Comparison of ENCODE assay signal across 8 cellular contexts in genomic region chr14:24232645-24233537, GRCh38. TPM values are rescaled to one million over a fixed set of nuclear protein-coding genes. Genes with fewer than 3 reads are reported as not detected.
A peak's percentile ranks its signal among the peaks of the same experiment; 100 is the strongest.
DNase-seq lines count a peak whose midpoint lies in the region; ATAC-seq, FAIRE-seq and TF ChIP-seq lines count a peak whose summit lies in the region.

Gene GMPR2, plus strand, starts transcription at chr14:24232929. Its CDS starts 325 bp downstream, at chr14:24233254.

- intact Hi-C loops in endothelial cell of umbilical vein (cut with micrococcal nuclease): loop anchor here (1.0 to 2.0 kb wide), 5 partner anchors 9 to 118 kb away; partner anchors contain the start of genes CHMP4A, TINF2 and TM9SF1

- peak; percentile 34 for TF ChIP-seq POLR2A in endothelial cell of umbilical vein (IDR thresholded peaks at IDR 0.05; ENCODE audit: low read depth, low read length)

- peak within 1 kb of the TSS; percentile 95 for H3K9ac ChIP-seq in endothelial cell of umbilical vein (replicated peaks; ENCODE audit: extremely low read depth, insufficient read depth, low read length)
- H3K9ac ChIP-seq in muscle layer of colon (ENCODE audit: low read length): peak within 1 kb of the TSS; percentile 57

- H3K4me1 ChIP-seq in endothelial cell of umbilical vein (ENCODE audit: control insufficient read depth, extremely low read depth, insufficient read depth, low read length) (peaks cover 29% of the 10 kb centered on the region), muscle layer of colon (ENCODE audit: insufficient read depth, low read length) (peaks cover 21% of the 10 kb centered on the region)

- peaks cover 48% of the 10 kb centered on the region for H3K79me2 ChIP-seq in endothelial cell of umbilical vein (ENCODE audit: control insufficient read depth, insufficient read depth, low read length)

- CTCF ChIA-PET in endothelial cell of umbilical vein (lab: Charles Lee): interaction anchor here (0.7 to 1.9 kb wide), 6 partner anchors 9 to 75 kb away, joined by 3 to 11 read pairs (median 4); partner anchors contain the start of genes CIDEB, MDP1 and TINF2

- DNase-seq in G401 (ENCODE audit: low spot score) (no peak), SK-MEL-5 (ENCODE audit: low read depth, low spot score) (no peak), endothelial cell of umbilical vein (ENCODE audit: low read depth, low spot score) (no peak), GDM1 (lab: John Stamatoyannopoulos, UW) (no peak), LoVo (ENCODE audit: low spot score) (no peak)

- peak within 1 kb of the TSS; percentile 88 for H3K27ac ChIP-seq in endothelial cell of umbilical vein (ENCODE audit: insufficient read depth, low read depth, low read length)
- H3K27ac ChIP-seq in muscle layer of colon (ENCODE audit: low read depth, low read length): peak within 1 kb of the TSS; percentile 87

- peak within 1 kb of the TSS; percentile 63 to 87 (median 67) for H3K4me3 ChIP-seq in endothelial cell of umbilical vein (replicated peaks in 1 of 3; ENCODE audit: insufficient read depth in 1 of 3, low read depth in 1 of 3, low read length in 3 of 3)
- H3K4me3 ChIP-seq in muscle layer of colon (ENCODE audit: low read depth in 1 of 2, low read length in 2 of 2): peak within 1 kb of the TSS; percentile 63 to 81

- no peaks in the 10 kb centered on the region for H3K9me1 ChIP-seq in endothelial cell of umbilical vein (replicated peaks; ENCODE audit: control insufficient read depth, extremely low read depth, insufficient read depth, low read length)

- peak within 1 kb of the TSS; percentile 73 for H2AFZ ChIP-seq in endothelial cell of umbilical vein (ENCODE audit: low read depth, low read length)

- peak; percentile 90 for FAIRE-seq in endothelial cell of umbilical vein (lab: Jason Lieb, UNC)

- POLR2A ChIA-PET in endothelial cell of umbilical vein (lab: Charles Lee): interaction anchor here (0.6 to 1.6 kb wide), 2 partner anchors 9 to 20 kb away, joined by 3 to 6 read pairs; partner anchors contain the start of genes CHMP4A and TINF2

- H3K36me3 ChIP-seq in endothelial cell of umbilical vein (ENCODE audit: control insufficient read depth in 2 of 2, extremely low read depth in 1 of 2, insufficient read depth in 2 of 2, low read length in 2 of 2) (peaks cover 3 to 16% of the 10 kb centered on the region in 2 experiments), muscle layer of colon (ENCODE audit: insufficient read depth, low read length) (peaks cover 38% of the 10 kb centered on the region)

- H3K9me3 ChIP-seq in endothelial cell of umbilical vein (replicated peaks; ENCODE audit: control insufficient read depth, insufficient read depth, low read length): no peaks in the 10 kb centered on the region
- H3K9me3 ChIP-seq in muscle layer of colon (ENCODE audit: low read length): no peaks in the 10 kb centered on the region

- dilution Hi-C loops in endothelial cell of umbilical vein (cut with MboI; ENCODE audit: extremely low pct_ligation_motif_present, low sequenced_read_pairs): no loop called here

- ATAC-seq in GM19397 (IDR thresholded peaks at IDR 0.05; ENCODE audit: unreplicated experiment): peak; percentile 57
- peak; percentile 43 for ATAC-seq in HG03378 (IDR thresholded peaks at IDR 0.05; ENCODE audit: unreplicated experiment)

- TF ChIP-seq CTCF in endothelial cell of umbilical vein (IDR thresholded peaks at IDR 0.05; ENCODE audit: extremely low read depth in 1 of 2, insufficient read depth in 1 of 2, low read depth in 1 of 2, low read length in 2 of 2): no peak

- in situ Hi-C loops in G401 (cut with HindIII; ENCODE audit: low sequenced_read_pairs) (no loop called here), SK-MEL-5 (cut with HindIII; ENCODE audit: low pct_unique_long_range_greater_than_20kb, low sequenced_read_pairs) (no loop called here)

- peak within 1 kb of the TSS; percentile 73 for H3K4me2 ChIP-seq in endothelial cell of umbilical vein (ENCODE audit: insufficient read depth, low read length)

- no peaks in the 10 kb centered on the region for H4K20me1 ChIP-seq in endothelial cell of umbilical vein (replicated peaks; ENCODE audit: control insufficient read depth, extremely low read depth, insufficient read depth, low read length)

- H3K27me3 ChIP-seq in endothelial cell of umbilical vein (ENCODE audit: control insufficient read depth in 2 of 2, insufficient read depth in 2 of 2, low read length in 2 of 2) (no peaks in the 10 kb centered on the region), muscle layer of colon (ENCODE audit: control insufficient read depth in 1 of 2, insufficient read depth in 2 of 2, low read length in 2 of 2) (no peaks in the 10 kb centered on the region)

- BruUV-seq in endothelial cell of umbilical vein (replicated peaks; lab: Mats Ljungman, UMichigan): TSS peak; percentile 46

TF ChIP-seq in endothelial cell of umbilical vein, 7 proteins besides CTCF, POLR2A, EP300 and RAD21:
- TF ChIP-seq GATA2 (IDR thresholded peaks at IDR 0.05; ENCODE audit: insufficient read depth, insufficient read length, low read depth, low read length) (no peak), POLR2AphosphoS5 (IDR thresholded peaks at IDR 0.05; ENCODE audit: insufficient read depth, low read depth, low read length) (peak; percentile 52), FOS (IDR thresholded peaks at IDR 0.05; ENCODE audit: borderline replicate concordance, insufficient read depth, low read length) (no peak), JUN (IDR thresholded peaks at IDR 0.05; ENCODE audit: borderline replicate concordance, insufficient read depth, insufficient read length, low read depth) (no peak), MYC (IDR thresholded peaks at IDR 0.05; ENCODE audit: low read depth, low read length) (no peak)

RNA-seq across cellular contexts. Expression of gene GMPR2, which starts in this region (rescaled TPM):
- 116 and 132 TPM in 2 replicates for total RNA-seq in G401 (2014; rRNA removed; shearing (Covaris generic))
- total RNA-seq in SK-MEL-5 (2014; rRNA removed; shearing (Covaris generic)): 48.3 and 56.3 TPM in 2 replicates
- polyA plus RNA-seq in SK-MEL-5 (2015; cell fraction: cytosol; rRNA removed): 41.2 and 42.2 TPM in 2 replicates
- 141 and 155 TPM in 2 replicates for polyA plus RNA-seq in SK-MEL-5 (2015; cell fraction: nucleus; rRNA removed)
- 58.1 and 62.4 TPM in 2 replicates for total RNA-seq in endothelial cell of umbilical vein
- 50.0 and 61.8 TPM in 2 replicates for polyA plus RNA-seq in endothelial cell of umbilical vein
- 81.4 and 83.8 TPM in 2 replicates for polyA plus RNA-seq in endothelial cell of umbilical vein (2011; cell fraction: cytosol; rRNA removed)
- polyA plus RNA-seq in endothelial cell of umbilical vein (2011; cell fraction: nucleus; rRNA removed): 104 and 112 TPM in 2 replicates
- polyA plus RNA-seq in endothelial cell of umbilical vein (2012): 69.1 and 82.4 TPM in 2 replicates
- polyA minus RNA-seq in endothelial cell of umbilical vein: 92.0 and 99.1 TPM in 2 replicates
- 17.2 TPM for polyA minus RNA-seq in endothelial cell of umbilical vein (2011; cell fraction: cytosol; rRNA and poly(A)+ RNA removed)
- polyA minus RNA-seq in endothelial cell of umbilical vein (2011; cell fraction: nucleus; rRNA and poly(A)+ RNA removed): 62.0 and 66.1 TPM in 2 replicates
